9 cellular contexts compared by ENCODE assay signal in genomic region chr6:18596529-18596835, GRCh38.
A peak's percentile ranks its signal among the peaks of the same experiment; 100 is the strongest.
DNase-seq lines count a peak whose midpoint lies in the region; ATAC-seq, FAIRE-seq and TF ChIP-seq lines count a peak whose summit lies in the region.
"Had no signal": no experiment of that assay in that cellular context is flagged by ENCODE, and none has a peak within 500 bp of the region (broad histone marks: within the 10 kb centered on the region; RNA-seq: fewer than 3 reads in every experiment).

No MANE protein-coding gene starts in this region.

- H3K27ac Mint-ChIP-seq in astrocyte (ENCODE audit: unreplicated experiment), result no peak overlapping the region
- H3K27ac Mint-ChIP-seq: activated T-cell treated with anti-CD3 and anti-CD28 coated beads, Interleukin-2, amount 50 U/mL, for 72 hours had no signal

- no peaks in the 10 kb centered on the region for H3F3A ChIP-seq in smooth muscle cell (ENCODE audit: low read depth)

- H3K79me2 ChIP-seq in astrocyte (ENCODE audit: insufficient read depth, low read length) (no peaks in the 10 kb centered on the region), smooth muscle cell (ENCODE audit: low read depth) (no peaks in the 10 kb centered on the region)

- H4K20me1 ChIP-seq in astrocyte (ENCODE audit: insufficient read depth, low read length) (no peaks in the 10 kb centered on the region), smooth muscle cell (ENCODE audit: low read depth) (no peaks in the 10 kb centered on the region)

- H3K4me3 Mint-ChIP-seq in astrocyte (ENCODE audit: unreplicated experiment), result no peak overlapping the region
- H3K4me3 Mint-ChIP-seq: activated T-cell treated with anti-CD3 and anti-CD28 coated beads, Interleukin-2, amount 50 U/mL, for 72 hours had no signal

- H3K4me1 ChIP-seq in astrocyte (ENCODE audit: insufficient read depth, low read length) (no peaks in the 10 kb centered on the region), smooth muscle cell (ENCODE audit: low read depth) (no peaks in the 10 kb centered on the region), testis (no peaks in the 10 kb centered on the region)

- H2AFZ ChIP-seq in astrocyte (ENCODE audit: low read depth, low read length), result peak overlapping the region; percentile 58
- peak overlapping the region; percentile 78 for H2AFZ ChIP-seq in smooth muscle cell (ENCODE audit: low read depth)

- H3K36me3 ChIP-seq in astrocyte (ENCODE audit: insufficient read depth, low read length), result no peaks in the 10 kb centered on the region
- no peaks in the 10 kb centered on the region for H3K36me3 ChIP-seq in smooth muscle cell (ENCODE audit: low read depth)
- H3K36me3 ChIP-seq in testis (ENCODE audit: low read depth, missing control alignments), result no peaks in the 10 kb centered on the region

- no peak for FAIRE-seq in astrocyte (lab: Jason Lieb, UNC)

- no peaks in the 10 kb centered on the region for H3K4me1 Mint-ChIP-seq in astrocyte (ENCODE audit: low read depth, unreplicated experiment)

- ATAC-seq in GM19351 (IDR thresholded peaks at IDR 0.05; ENCODE audit: unreplicated experiment), result peak; percentile 23
- ATAC-seq in HG03066 (IDR thresholded peaks at IDR 0.05; ENCODE audit: low read depth, unreplicated experiment), result peak; percentile 13
- no peak for ATAC-seq in omental fat pad (ENCODE audit: low FRiP score)

- no peaks in the 10 kb centered on the region for H3K36me3 Mint-ChIP-seq in astrocyte (ENCODE audit: low read depth, unreplicated experiment)

- H3K4me2 ChIP-seq in astrocyte (ENCODE audit: low read length) (peak overlapping the region; percentile 56), smooth muscle cell (peak overlapping the region; percentile 62)

- H3K9me3 ChIP-seq in astrocyte (ENCODE audit: insufficient read depth, low read depth, low read length) (no peaks in the 10 kb centered on the region), smooth muscle cell (replicated peaks; ENCODE audit: low read depth) (no peaks in the 10 kb centered on the region), testis (no peaks in the 10 kb centered on the region)

- H3K27me3 Mint-ChIP-seq in astrocyte (ENCODE audit: low read depth, unreplicated experiment), result peaks cover 8% of the 10 kb centered on the region

- H3K4me3 ChIP-seq in astrocyte (ENCODE audit: insufficient read depth, low read depth, low read length) (no peak overlapping the region), smooth muscle cell (no peak overlapping the region), testis (no peak overlapping the region)

- H3K9me3 Mint-ChIP-seq in astrocyte (ENCODE audit: unreplicated experiment), result no peaks in the 10 kb centered on the region
- H3K9me3 Mint-ChIP-seq: activated T-cell treated with anti-CD3 and anti-CD28 coated beads, Interleukin-2, amount 50 U/mL, for 72 hours had no signal

- TF ChIP-seq POLR2A in testis (IDR thresholded peaks at IDR 0.05), result no peak

- H3K27me3 ChIP-seq in astrocyte (ENCODE audit: insufficient read depth, low read length), result peaks cover 3% of the 10 kb centered on the region
- H3K27me3 ChIP-seq in smooth muscle cell (ENCODE audit: low read depth), result no peaks in the 10 kb centered on the region
- no peaks in the 10 kb centered on the region for H3K27me3 ChIP-seq in testis

- no peak overlapping the region for H3K9ac ChIP-seq in astrocyte (ENCODE audit: low read length)
- no peak overlapping the region for H3K9ac ChIP-seq in smooth muscle cell (ENCODE audit: low read depth)

- TF ChIP-seq CTCF in astrocyte (IDR thresholded peaks at IDR 0.05; ENCODE audit: insufficient read depth, low read depth, low read length), result no peak
- no peak for TF ChIP-seq CTCF in smooth muscle cell (IDR thresholded peaks at IDR 0.05; ENCODE audit: borderline replicate concordance, insufficient read depth, poor library complexity, severe bottlenecking)
- TF ChIP-seq CTCF in testis (IDR thresholded peaks at IDR 0.05), result peak in 1 of 3 experiments; percentile 21
- no peak for TF ChIP-seq CTCF in omental fat pad (IDR thresholded peaks at IDR 0.05)

- intact Hi-C loops in testis (cut with DNase I; ENCODE audit: low total_unique reads), result loop anchor here (10.0 kb wide), 1 partner anchor 1468 kb away; no protein-coding TSS in a partner anchor

- DNase-seq in astrocyte (ENCODE audit: low read depth) (no peak), smooth muscle cell (lab: John Stamatoyannopoulos, UW; ENCODE audit: unreplicated experiment) (no peak), AG20443 (ENCODE audit: low spot score) (no peak), testis (no peak), omental fat pad (ENCODE audit: low spot score) (no peak)
- DNase-seq: activated CD4-positive, alpha-beta T cell treated with anti-CD3 and anti-CD28 coated beads for 1 hour had no signal

- H3K27ac ChIP-seq in astrocyte (ENCODE audit: low read depth, low read length) (no peak overlapping the region), smooth muscle cell (ENCODE audit: low read depth) (no peak overlapping the region), testis (no peak overlapping the region)
